Comparison of ENCODE assay signal across 35 cellular contexts in genomic region chr12:108039794-108040193, GRCh38.
DNase-seq lines count a peak whose midpoint lies in the region; ATAC-seq, FAIRE-seq and TF ChIP-seq lines count a peak whose summit lies in the region.
"Had no signal": no experiment of that assay in that cellular context is flagged by ENCODE, and none has a peak within 500 bp of the region (broad histone marks: within the 10 kb centered on the region; RNA-seq: fewer than 3 reads in every experiment).

No MANE protein-coding gene starts in this region.

- FAIRE-seq in K562 (lab: Jason Lieb, UNC) = no peak
- FAIRE-seq: A204.1, A549, D721Med had no signal

- no peak overlapping the region for H3K4me3 Mint-ChIP-seq in osteocyte (ENCODE audit: unreplicated experiment)
- H3K4me3 Mint-ChIP-seq in activated T-cell treated with anti-CD3 and anti-CD28 coated beads, Interleukin-2, amount 50 U/mL, for 72 hours = no peak overlapping the region
- H3K4me3 Mint-ChIP-seq: B cell; CD14-positive monocyte; CD4-positive, alpha-beta memory T cell; CD4-positive, alpha-beta T cell; CD4-positive, CD25-positive, alpha-beta regulatory T cell; CD8-positive, alpha-beta memory T cell; CD8-positive, alpha-beta T cell had no signal

- CTCF ChIA-PET in HEK293 (lab: Yijun Ruan, JAX) (interaction anchor here (1.2 kb wide), 1 partner anchor 54 kb away, joined by 3 read pairs; no protein-coding TSS in a partner anchor), K562 (lab: Yijun Ruan, JAX; ENCODE audit: low intra/inter-chr PET ratio) (no interaction called here)

- H3K27me3 Mint-ChIP-seq in osteocyte (ENCODE audit: unreplicated experiment) = no peaks in the 10 kb centered on the region
- H3K27me3 Mint-ChIP-seq in activated T-cell treated with anti-CD3 and anti-CD28 coated beads, Interleukin-2, amount 50 U/mL, for 72 hours (ENCODE audit: low read depth) = peaks cover 12% of the 10 kb centered on the region

- H3K36me3 Mint-ChIP-seq in osteocyte (ENCODE audit: unreplicated experiment) = no peaks in the 10 kb centered on the region
- H3K36me3 Mint-ChIP-seq in activated T-cell treated with anti-CD3 and anti-CD28 coated beads, Interleukin-2, amount 50 U/mL, for 72 hours (ENCODE audit: insufficient read depth in 2 of 2) = no peaks in the 10 kb centered on the region
- H3K36me3 Mint-ChIP-seq: CD14-positive monocyte; CD4-positive, alpha-beta memory T cell; CD4-positive, CD25-positive, alpha-beta regulatory T cell; CD8-positive, alpha-beta memory T cell; CD8-positive, alpha-beta T cell had no signal

- H3K36me3 ChIP-seq in HEK293 (ENCODE audit: control insufficient read depth in 2 of 2, insufficient read depth in 1 of 2, low read length in 2 of 2) = no peaks in the 10 kb centered on the region
- no peaks in the 10 kb centered on the region for H3K36me3 ChIP-seq in WERI-Rb-1
- no peaks in the 10 kb centered on the region for H3K36me3 ChIP-seq in K562 (ENCODE audit: control insufficient read depth, insufficient read depth, low read length)
- H3K36me3 ChIP-seq: BE2C; BLaER1; BLaER1 treated with 17β-estradiol and CSF1 and Interleukin-3, amounts not matched to agents 10 nM and 100 nM had no signal

- POLR2A ChIA-PET in HEK293 (lab: Yijun Ruan, JAX) (no interaction called here), K562 (lab: Yijun Ruan, JAX) (no interaction called here)

- no TSS peak for BruUV-seq in K562 (replicated peaks; lab: Mats Ljungman, UMichigan)

- no peak overlapping the region for H2AFZ ChIP-seq in K562 (ENCODE audit: low read depth, low read length)

- H4K20me1 ChIP-seq in K562 (replicated peaks; ENCODE audit: control insufficient read depth, insufficient read depth, low read length) = no peaks in the 10 kb centered on the region
- H4K20me1 ChIP-seq: BLaER1; BLaER1 treated with 17β-estradiol and CSF1 and Interleukin-3, amounts not matched to agents 10 nM and 100 nM had no signal

- no peak overlapping the region for H3K4me2 ChIP-seq in K562 (ENCODE audit: insufficient read depth, low read length)
- H3K4me2 ChIP-seq: A549, BLaER1 had no signal

- no peaks in the 10 kb centered on the region for H3K27me3 ChIP-seq in WERI-Rb-1 (ENCODE audit: insufficient read depth, low read depth, severe bottlenecking)
- peaks cover 0 to 8% of the 10 kb centered on the region in 2 experiments; a peak in 2 of 5 replicates for H3K27me3 ChIP-seq in K562 (ENCODE audit: control insufficient read depth in 2 of 2, insufficient read depth in 2 of 2, low read length in 2 of 2)
- H3K27me3 ChIP-seq: BE2C; BLaER1; BLaER1 treated with 17β-estradiol and CSF1 and Interleukin-3, amounts not matched to agents 10 nM and 100 nM had no signal

- no peak for TF ChIP-seq POLR2A in K562 (conservative IDR thresholded peaks at IDR 0.05)

- DNase-seq in WERI-Rb-1 = peak; percentile 17
- no peak for DNase-seq in K562 (ENCODE audit: extremely low read depth in 1 of 4, low spot score in 3 of 4)
- no peak for DNase-seq in osteocyte (ENCODE audit: extremely low spot score, unreplicated experiment)
- DNase-seq in activated naive CD4-positive, alpha-beta T cell treated with anti-CD3 and anti-CD28 coated beads, Interleukin-2, amount 50 U/mL, for 16 hours = no peak
- DNase-seq in activated T-cell treated with anti-CD3 and anti-CD28 coated beads, Interleukin-2, amount 50 U/mL, for 72 hours = no peak
- DNase-seq: 8988T; ACHN; AML-193; BE2C; C1 segment of cervical spinal cord; Caco-2; Calu3; CD4-positive, alpha-beta memory T cell; CD4-positive, alpha-beta T cell; CD4-positive, CD25-positive, alpha-beta regulatory T cell; CD8-positive, alpha-beta memory T cell; CD8-positive, alpha-beta T cell; COR-L47; DMS 273 treated with DMSO at 0.1 percent for 48 hours; DMS153; DMS53; DMS79; DMS79 treated with DMSO at 0.1 percent for 48 hours; DND-41; EL had no signal

- no peak for TF ChIP-seq EP300 in K562 (IDR thresholded peaks at IDR 0.05; ENCODE audit: low read length)

- H3K9me1 ChIP-seq in K562 (ENCODE audit: control insufficient read depth, insufficient read depth, low read length) = no peaks in the 10 kb centered on the region

- intact Hi-C loops in K562 (cut with micrococcal nuclease) = no loop called here

- no peaks in the 10 kb centered on the region for H3K9me3 ChIP-seq in HEK293 (ENCODE audit: control insufficient read depth, insufficient read depth, low read depth, low read length)
- H3K9me3 ChIP-seq in WERI-Rb-1 (ENCODE audit: severe bottlenecking) = no peaks in the 10 kb centered on the region
- no peaks in the 10 kb centered on the region for H3K9me3 ChIP-seq in K562 (replicated peaks; ENCODE audit: control insufficient read depth, insufficient read depth, low read depth, low read length)
- H3K9me3 ChIP-seq: A549; BE2C; BLaER1; BLaER1 treated with 17β-estradiol and CSF1 and Interleukin-3, amounts not matched to agents 10 nM and 100 nM; Caco-2 had no signal

- ATAC-seq in K562 = no peak
- no peak for ATAC-seq in activated T-cell treated with anti-CD3 and anti-CD28 coated beads, Interleukin-2, amount 50 U/mL, for 72 hours (replicated peaks in 1 of 2)
- ATAC-seq: A549; CD8-positive, alpha-beta T cell had no signal

- WGBS in K562 (ENCODE audit: insufficient coverage, low coverage, missing lambda C conversion rate) = 2% methylated on average over 4 of the region's 4 CpGs

- TF ChIP-seq CTCF in HEK293 (tag by site-specific recombination; IDR thresholded peaks at IDR 0.05) (no peak), WERI-Rb-1 (IDR thresholded peaks at IDR 0.05; ENCODE audit: low read depth, low read length) (no peak), K562 (IDR thresholded peaks at IDR 0.05 in 2 of 3, conservative IDR thresholded peaks at IDR 0.05 in 1 of 3; ENCODE audit: insufficient read depth in 2 of 3, low read depth in 1 of 3, low read length in 3 of 3) (no peak), osteocyte (IDR thresholded peaks at IDR 0.05) (no peak)

- no peak for TF ChIP-seq RAD21 in K562 (CRISPR knock-in tag; conservative IDR thresholded peaks at IDR 0.05 in 1 of 2, IDR thresholded peaks at IDR 0.05 in 1 of 2)

- H3K4me1 Mint-ChIP-seq in osteocyte (ENCODE audit: unreplicated experiment) = no peaks in the 10 kb centered on the region
- H3K4me1 Mint-ChIP-seq in activated T-cell treated with anti-CD3 and anti-CD28 coated beads, Interleukin-2, amount 50 U/mL, for 72 hours (ENCODE audit: low read depth) = no peaks in the 10 kb centered on the region
- H3K4me1 Mint-ChIP-seq: B cell; CD4-positive, alpha-beta memory T cell; CD4-positive, CD25-positive, alpha-beta regulatory T cell had no signal

- H3K79me2 ChIP-seq in K562 (ENCODE audit: control insufficient read depth, insufficient read depth, low read length) = no peaks in the 10 kb centered on the region

- H3K9me3 Mint-ChIP-seq in osteocyte (ENCODE audit: unreplicated experiment) = no peaks in the 10 kb centered on the region
- H3K9me3 Mint-ChIP-seq in activated T-cell treated with anti-CD3 and anti-CD28 coated beads, Interleukin-2, amount 50 U/mL, for 72 hours = no peaks in the 10 kb centered on the region
- H3K9me3 Mint-ChIP-seq: CD4-positive, alpha-beta T cell; CD8-positive, alpha-beta memory T cell; CD8-positive, alpha-beta T cell had no signal

- H3K27ac ChIP-seq in HEK293 (ENCODE audit: extremely low read depth, low read depth, low read length) (no peak overlapping the region), WERI-Rb-1 (no peak overlapping the region), K562 (ENCODE audit: extremely low read depth, low read depth, low read length) (no peak overlapping the region)
- H3K27ac ChIP-seq: 22Rv1, A549, BLaER1, C4-2B had no signal

- no peak overlapping the region for H3K27ac Mint-ChIP-seq in osteocyte (ENCODE audit: unreplicated experiment)
- H3K27ac Mint-ChIP-seq in activated T-cell treated with anti-CD3 and anti-CD28 coated beads, Interleukin-2, amount 50 U/mL, for 72 hours = no peak overlapping the region
- H3K27ac Mint-ChIP-seq: B cell; CD14-positive monocyte; CD4-positive, alpha-beta T cell; CD4-positive, CD25-positive, alpha-beta regulatory T cell; CD8-positive, alpha-beta memory T cell; CD8-positive, alpha-beta T cell had no signal

- H3K9ac ChIP-seq in K562 (ENCODE audit: insufficient read depth in 1 of 2, low read depth in 2 of 2, low read length in 2 of 2) = no peak overlapping the region
- H3K9ac ChIP-seq: BLaER1 had no signal

- H3K4me3 ChIP-seq in HEK293 (ENCODE audit: low read depth, low read length) (no peak overlapping the region), WERI-Rb-1 (ENCODE audit: low read depth, low read length) (no peak overlapping the region), K562 (no peak overlapping the region)
- H3K4me3 ChIP-seq: A549; BLaER1; BLaER1 treated with 17β-estradiol and CSF1 and Interleukin-3, amounts not matched to agents 10 nM and 100 nM had no signal

- H3K4me1 ChIP-seq in HEK293 (ENCODE audit: control insufficient read depth, insufficient read depth, low read length) (no peaks in the 10 kb centered on the region), K562 (replicated peaks in 1 of 2; ENCODE audit: control insufficient read depth in 2 of 2, insufficient read depth in 2 of 2, low read length in 2 of 2) (no peaks in the 10 kb centered on the region)
- H3K4me1 ChIP-seq: A549, BE2C, BLaER1, Caco-2 had no signal

- in situ Hi-C loops in K562 (cut with MboI) = no loop called here

TF ChIP-seq in HEK293, 187 proteins besides CTCF, POLR2A, EP300 and RAD21:
- TF ChIP-seq PRDM1 (tag by site-specific recombination; IDR thresholded peaks at IDR 0.05) (peak; percentile 71), ZNF114 (tag by site-specific recombination; IDR thresholded peaks at IDR 0.05) (no peak)

TF ChIP-seq in K562, 482 proteins besides CTCF, POLR2A, EP300 and RAD21 (continues in another document):
- TF ChIP-seq ZNF766 (CRISPR knock-in tag; conservative IDR thresholded peaks at IDR 0.05) (no peak), ZNF589 (CRISPR knock-in tag; IDR thresholded peaks at IDR 0.05; ENCODE audit: low read depth) (no peak), ZNF75A (CRISPR knock-in tag; IDR thresholded peaks at IDR 0.05) (no peak), GATAD2A (IDR thresholded peaks at IDR 0.05) (no peak), FOSL1 (tag; conservative IDR thresholded peaks at IDR 0.05) (no peak)
- TF ChIP-seq, protein P1, sequence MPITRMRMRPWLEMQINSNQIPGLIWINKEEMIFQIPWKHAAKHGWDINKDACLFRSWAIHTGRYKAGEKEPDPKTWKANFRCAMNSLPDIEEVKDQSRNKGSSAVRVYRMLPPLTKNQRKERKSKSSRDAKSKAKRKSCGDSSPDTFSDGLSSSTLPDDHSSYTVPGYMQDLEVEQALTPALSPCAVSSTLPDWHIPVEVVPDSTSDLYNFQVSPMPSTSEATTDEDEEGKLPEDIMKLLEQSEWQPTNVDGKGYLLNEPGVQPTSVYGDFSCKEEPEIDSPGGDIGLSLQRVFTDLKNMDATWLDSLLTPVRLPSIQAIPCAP (CRISPR knock-in tag; IDR thresholded peaks at IDR 0.05; ENCODE audit: borderline replicate concordance) = no peak
